25 cellular contexts compared by ENCODE assay signal in genomic region chr5:88897748-88898147, GRCh38.
"Had no signal": no experiment of that assay in that cellular context is flagged by ENCODE, and none has a peak within 500 bp of the region (broad histone marks: within the 10 kb centered on the region; RNA-seq: fewer than 3 reads in every experiment).

No MANE protein-coding gene starts in this region.

- DNase-seq: cerebellar nuclear complex; effector CD8-positive, alpha-beta T cell; foreskin melanocyte; head of caudate nucleus; kidney; natural killer cell; stimulated activated CD4-positive, alpha-beta T cell treated with anti-CD3 and anti-CD28 coated beads, Interleukin-2, amount 100 ng/mL, for 24 hours; stimulated activated CD4-positive, alpha-beta T cell treated with anti-CD3 and anti-CD28 coated beads, Interleukin-4, amount 100 ng/mL, for 24 hours; stimulated activated naive CD4-positive, alpha-beta T cell treated with Interleukin-2 at 50 U/mL for 16 hours; stomach; thyroid gland; trophoblast cell had no signal

- H3K27me3 Mint-ChIP-seq: dendritic cell treated with granulocyte-macrophage colony-stimulating factor and Interleukin-4, amounts not matched to agents 40 ng/mL and 50 ng/mL, for 4 days; memory B cell; progenitor cell of endocrine pancreas had no signal

- H3K36me3 ChIP-seq: esophagus muscularis mucosa, right atrium auricular region, stomach, thyroid gland, vagina had no signal

- H2AFZ ChIP-seq: hepatocyte, parathyroid adenoma had no signal

- H3K4me2 ChIP-seq: hepatocyte had no signal

- H3K4me1 ChIP-seq: esophagus muscularis mucosa, parathyroid adenoma, right atrium auricular region, stomach, thyroid gland, vagina had no signal

- H3K27me3 ChIP-seq: esophagus muscularis mucosa, hepatocyte, right atrium auricular region, stomach, thyroid gland, vagina had no signal

- H3K4me3 ChIP-seq: esophagus muscularis mucosa, hepatocyte, lung, right atrium auricular region, stomach, thyroid gland, vagina had no signal

- H3K79me2 ChIP-seq: hepatocyte, parathyroid adenoma had no signal

- H3K9me3 ChIP-seq: esophagus muscularis mucosa, right atrium auricular region, stomach, thyroid gland, vagina had no signal

- H3K4me3 Mint-ChIP-seq: dendritic cell treated with granulocyte-macrophage colony-stimulating factor and Interleukin-4, amounts not matched to agents 40 ng/mL and 50 ng/mL, for 4 days; memory B cell; natural killer cell; neural crest cell; stimulated activated effector memory CD8-positive, alpha-beta T cell treated with anti-CD3 and anti-CD28 coated beads, Interleukin-12 subunit alpha, Interleukin-12 subunit beta, amount 100 ng/mL, for 72 hours had no signal

- H3K27ac ChIP-seq: esophagus muscularis mucosa, hepatocyte, parathyroid adenoma, right atrium auricular region, stomach, thyroid gland, vagina had no signal

- H3K36me3 Mint-ChIP-seq: memory B cell; natural killer cell; stimulated activated effector memory CD8-positive, alpha-beta T cell treated with anti-CD3 and anti-CD28 coated beads, Interleukin-12 subunit alpha, Interleukin-12 subunit beta, amount 100 ng/mL, for 72 hours had no signal

- ATAC-seq: left lobe of liver; natural killer cell; sciatic nerve; stimulated activated effector memory CD8-positive, alpha-beta T cell treated with anti-CD3 and anti-CD28 coated beads, Interleukin-12 subunit alpha, Interleukin-12 subunit beta, amount 100 ng/mL, for 72 hours had no signal

- H3K27ac Mint-ChIP-seq: dendritic cell treated with granulocyte-macrophage colony-stimulating factor and Interleukin-4, amounts not matched to agents 40 ng/mL and 50 ng/mL, for 4 days; memory B cell; natural killer cell; progenitor cell of endocrine pancreas; stimulated activated effector memory CD8-positive, alpha-beta T cell treated with anti-CD3 and anti-CD28 coated beads, Interleukin-12 subunit alpha, Interleukin-12 subunit beta, amount 100 ng/mL, for 72 hours had no signal

- H3K4me1 Mint-ChIP-seq: natural killer cell; stimulated activated effector memory CD8-positive, alpha-beta T cell treated with anti-CD3 and anti-CD28 coated beads, Interleukin-12 subunit alpha, Interleukin-12 subunit beta, amount 100 ng/mL, for 72 hours had no signal

- H3K9ac ChIP-seq: parathyroid adenoma had no signal

- H3K9me3 Mint-ChIP-seq: dendritic cell treated with granulocyte-macrophage colony-stimulating factor and Interleukin-4, amounts not matched to agents 40 ng/mL and 50 ng/mL, for 4 days; memory B cell; natural killer cell; neural crest cell; stimulated activated effector memory CD8-positive, alpha-beta T cell treated with anti-CD3 and anti-CD28 coated beads, Interleukin-12 subunit alpha, Interleukin-12 subunit beta, amount 100 ng/mL, for 72 hours had no signal
